1 cellular context compared by ENCODE assay signal in the genomic region with DNA sequence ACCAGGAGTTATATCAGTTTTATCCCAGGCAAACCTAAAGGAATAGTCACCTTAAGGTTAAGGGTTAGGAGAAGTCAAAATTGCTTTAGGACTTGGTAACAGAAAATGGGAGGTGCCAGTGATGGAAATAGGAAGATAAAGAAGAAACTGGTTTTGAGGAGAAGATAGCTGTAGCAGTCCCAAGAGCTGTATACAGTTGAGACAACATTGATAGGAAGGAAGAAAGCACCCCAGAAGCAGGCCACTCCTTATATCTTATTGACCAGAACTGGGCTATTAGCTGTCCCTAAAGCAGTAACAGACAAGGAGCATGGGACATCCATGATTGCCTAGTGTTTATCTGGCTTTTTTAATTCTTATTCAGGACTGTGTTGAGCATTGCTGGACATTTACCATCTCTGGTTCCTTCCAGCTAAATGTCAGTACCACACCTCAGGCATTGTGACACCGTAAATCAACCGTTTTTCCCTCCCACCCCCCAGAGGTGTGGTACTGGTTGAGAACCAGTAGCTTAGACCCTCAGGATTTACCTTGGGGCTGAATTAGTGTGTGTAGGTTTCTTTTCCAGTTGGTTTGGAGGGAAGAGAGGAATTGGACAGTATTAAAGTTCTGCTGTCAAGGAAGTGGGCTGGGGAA.
TF ChIP-seq lines count a peak whose summit lies in the region.

No MANE protein-coding gene starts in this region.

TF ChIP-seq in K562, 482 proteins besides CTCF, POLR2A, EP300 and RAD21 (continues in another document):
- no peak for TF ChIP-seq ZNF263 (CRISPR knock-in tag; IDR thresholded peaks at IDR 0.05; ENCODE audit: borderline replicate concordance)
- TF ChIP-seq JUND (IDR thresholded peaks at IDR 0.05; ENCODE audit: borderline replicate concordance, low read depth, low read length) = no peak
- 0 out of 3 replicates have a peak, but pooled peaks have one; percentile 11 for TF ChIP-seq JUND (tag; IDR thresholded peaks at IDR 0.05; ENCODE audit: borderline replicate concordance, low read depth, low read length)
- no peak for TF ChIP-seq ZNF699 (CRISPR knock-in tag; IDR thresholded peaks at IDR 0.05; ENCODE audit: insufficient replicate concordance)
- no peak for TF ChIP-seq ZNF282 (CRISPR knock-in tag; IDR thresholded peaks at IDR 0.05)
- peak; percentile 43 for TF ChIP-seq NUFIP1 (IDR thresholded peaks at IDR 0.05; ENCODE audit: partially characterized antibody)
- TF ChIP-seq MTA3 (IDR thresholded peaks at IDR 0.05; ENCODE audit: borderline replicate concordance) = peak; percentile 26; the same call in 1 of the 2 replicates
- TF ChIP-seq MEIS2 (IDR thresholded peaks at IDR 0.05; ENCODE audit: partially characterized antibody) = peak; percentile 72
- TF ChIP-seq HDAC3 (IDR thresholded peaks at IDR 0.05; ENCODE audit: borderline replicate concordance, partially characterized antibody) = peak; percentile 44
- peak; percentile 59; the same call in 1 of the 2 replicates for TF ChIP-seq POLR2AphosphoS5 (IDR thresholded peaks at IDR 0.05; ENCODE audit: control insufficient read depth, insufficient read depth, low read depth, low read length)
- TF ChIP-seq DPF2 (IDR thresholded peaks at IDR 0.05) = peak; percentile 37; the same call in 1 of the 2 replicates
- TF ChIP-seq EHMT2 (IDR thresholded peaks at IDR 0.05) = peak; percentile 2; the same call in 1 of the 2 replicates
- TF ChIP-seq SMARCC2 (IDR thresholded peaks at IDR 0.05; ENCODE audit: low read depth) = peak; percentile 39; the same call in 1 of the 2 replicates
- TF ChIP-seq, protein P1, sequence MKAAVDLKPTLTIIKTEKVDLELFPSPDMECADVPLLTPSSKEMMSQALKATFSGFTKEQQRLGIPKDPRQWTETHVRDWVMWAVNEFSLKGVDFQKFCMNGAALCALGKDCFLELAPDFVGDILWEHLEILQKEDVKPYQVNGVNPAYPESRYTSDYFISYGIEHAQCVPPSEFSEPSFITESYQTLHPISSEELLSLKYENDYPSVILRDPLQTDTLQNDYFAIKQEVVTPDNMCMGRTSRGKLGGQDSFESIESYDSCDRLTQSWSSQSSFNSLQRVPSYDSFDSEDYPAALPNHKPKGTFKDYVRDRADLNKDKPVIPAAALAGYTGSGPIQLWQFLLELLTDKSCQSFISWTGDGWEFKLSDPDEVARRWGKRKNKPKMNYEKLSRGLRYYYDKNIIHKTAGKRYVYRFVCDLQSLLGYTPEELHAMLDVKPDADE (conservative IDR thresholded peaks at IDR 0.05; ENCODE audit: control insufficient read depth, low read depth, low read length) = no peak
- TF ChIP-seq RCOR1 (IDR thresholded peaks at IDR 0.05; ENCODE audit: borderline replicate concordance in 1 of 2, low read depth in 2 of 2, low read length in 2 of 2) = peak in 1 of 2 experiments; percentile 54; a peak in 1 of 4 replicates
- TF ChIP-seq, protein P2, sequence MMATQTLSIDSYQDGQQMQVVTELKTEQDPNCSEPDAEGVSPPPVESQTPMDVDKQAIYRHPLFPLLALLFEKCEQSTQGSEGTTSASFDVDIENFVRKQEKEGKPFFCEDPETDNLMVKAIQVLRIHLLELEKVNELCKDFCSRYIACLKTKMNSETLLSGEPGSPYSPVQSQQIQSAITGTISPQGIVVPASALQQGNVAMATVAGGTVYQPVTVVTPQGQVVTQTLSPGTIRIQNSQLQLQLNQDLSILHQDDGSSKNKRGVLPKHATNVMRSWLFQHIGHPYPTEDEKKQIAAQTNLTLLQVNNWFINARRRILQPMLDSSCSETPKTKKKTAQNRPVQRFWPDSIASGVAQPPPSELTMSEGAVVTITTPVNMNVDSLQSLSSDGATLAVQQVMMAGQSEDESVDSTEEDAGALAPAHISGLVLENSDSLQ (IDR thresholded peaks at IDR 0.05) = peak; percentile 82
- TF ChIP-seq NCOA6 (IDR thresholded peaks at IDR 0.05) = peak; percentile 32; the same call in 1 of the 2 replicates
- peak; percentile 54 for TF ChIP-seq TAL1 (IDR thresholded peaks at IDR 0.05)
- peak; percentile 14; the same call in 1 of the 2 replicates for TF ChIP-seq CC2D1A (IDR thresholded peaks at IDR 0.05)
- 0 out of 2 replicates have a peak, but pooled peaks have one; percentile 19 for TF ChIP-seq MTA2 (IDR thresholded peaks at IDR 0.05; ENCODE audit: low read depth)
- TF ChIP-seq ILF3 (IDR thresholded peaks at IDR 0.05; ENCODE audit: borderline replicate concordance) = 0 out of 2 replicates have a peak, but pooled peaks have one; percentile 15
- TF ChIP-seq L3MBTL2 (IDR thresholded peaks at IDR 0.05) = peak; percentile 30; the same call in 1 of the 2 replicates
- TF ChIP-seq ZNF79 (CRISPR knock-in tag; IDR thresholded peaks at IDR 0.05; ENCODE audit: low read depth) = no peak
- TF ChIP-seq NCOR1 (IDR thresholded peaks at IDR 0.05) = peak; percentile 65
- peak; percentile 60 to 61; a peak in 2 of 4 replicates for TF ChIP-seq FOXK2 (conservative IDR thresholded peaks at IDR 0.05 in 1 of 2, IDR thresholded peaks at IDR 0.05 in 1 of 2; ENCODE audit: low read depth in 2 of 2)
- no peak for TF ChIP-seq PHF21A (IDR thresholded peaks at IDR 0.05; ENCODE audit: borderline replicate concordance, low read depth)
- TF ChIP-seq EP400 (IDR thresholded peaks at IDR 0.05) = peak; percentile 17
- peak; percentile 81 for TF ChIP-seq CBFA2T3 (IDR thresholded peaks at IDR 0.05)
- peak; percentile 64 for TF ChIP-seq CBFA2T2 (conservative IDR thresholded peaks at IDR 0.05)
- TF ChIP-seq LCOR (CRISPR knock-in tag; IDR thresholded peaks at IDR 0.05) = no peak
- TF ChIP-seq DACH1 (IDR thresholded peaks at IDR 0.05; ENCODE audit: partially characterized antibody) = peak; percentile 39
- 0 out of 2 replicates have a peak, but pooled peaks have one; percentile 31 for TF ChIP-seq TEAD4 (IDR thresholded peaks at IDR 0.05; ENCODE audit: low read length)
- no peak for TF ChIP-seq TEAD4 (CRISPR knock-in tag; IDR thresholded peaks at IDR 0.05; ENCODE audit: borderline replicate concordance)
- 0 out of 4 replicates have a peak, but pooled peaks of 1 of the 2 experiments have one; percentile 12 for TF ChIP-seq TRIM24 (IDR thresholded peaks at IDR 0.05)
- TF ChIP-seq, protein P3, sequence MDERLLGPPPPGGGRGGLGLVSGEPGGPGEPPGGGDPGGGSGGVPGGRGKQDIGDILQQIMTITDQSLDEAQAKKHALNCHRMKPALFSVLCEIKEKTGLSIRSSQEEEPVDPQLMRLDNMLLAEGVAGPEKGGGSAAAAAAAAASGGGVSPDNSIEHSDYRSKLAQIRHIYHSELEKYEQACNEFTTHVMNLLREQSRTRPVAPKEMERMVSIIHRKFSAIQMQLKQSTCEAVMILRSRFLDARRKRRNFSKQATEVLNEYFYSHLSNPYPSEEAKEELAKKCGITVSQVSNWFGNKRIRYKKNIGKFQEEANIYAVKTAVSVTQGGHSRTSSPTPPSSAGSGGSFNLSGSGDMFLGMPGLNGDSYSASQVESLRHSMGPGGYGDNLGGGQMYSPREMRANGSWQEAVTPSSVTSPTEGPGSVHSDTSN (CRISPR knock-in tag; IDR thresholded peaks at IDR 0.05; ENCODE audit: low read depth) = no peak
- TF ChIP-seq, protein P3 (tag; conservative IDR thresholded peaks at IDR 0.05; ENCODE audit: low read depth) = peak; percentile 26; the same call in 1 of the 2 replicates
- peak; percentile 15; the same call in 1 of the 2 replicates for TF ChIP-seq NFIC (IDR thresholded peaks at IDR 0.05)
- TF ChIP-seq, protein P4, sequence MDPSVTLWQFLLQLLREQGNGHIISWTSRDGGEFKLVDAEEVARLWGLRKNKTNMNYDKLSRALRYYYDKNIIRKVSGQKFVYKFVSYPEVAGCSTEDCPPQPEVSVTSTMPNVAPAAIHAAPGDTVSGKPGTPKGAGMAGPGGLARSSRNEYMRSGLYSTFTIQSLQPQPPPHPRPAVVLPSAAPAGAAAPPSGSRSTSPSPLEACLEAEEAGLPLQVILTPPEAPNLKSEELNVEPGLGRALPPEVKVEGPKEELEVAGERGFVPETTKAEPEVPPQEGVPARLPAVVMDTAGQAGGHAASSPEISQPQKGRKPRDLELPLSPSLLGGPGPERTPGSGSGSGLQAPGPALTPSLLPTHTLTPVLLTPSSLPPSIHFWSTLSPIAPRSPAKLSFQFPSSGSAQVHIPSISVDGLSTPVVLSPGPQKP (CRISPR knock-in tag; IDR thresholded peaks at IDR 0.05) = no peak
- TF ChIP-seq, protein P5, sequence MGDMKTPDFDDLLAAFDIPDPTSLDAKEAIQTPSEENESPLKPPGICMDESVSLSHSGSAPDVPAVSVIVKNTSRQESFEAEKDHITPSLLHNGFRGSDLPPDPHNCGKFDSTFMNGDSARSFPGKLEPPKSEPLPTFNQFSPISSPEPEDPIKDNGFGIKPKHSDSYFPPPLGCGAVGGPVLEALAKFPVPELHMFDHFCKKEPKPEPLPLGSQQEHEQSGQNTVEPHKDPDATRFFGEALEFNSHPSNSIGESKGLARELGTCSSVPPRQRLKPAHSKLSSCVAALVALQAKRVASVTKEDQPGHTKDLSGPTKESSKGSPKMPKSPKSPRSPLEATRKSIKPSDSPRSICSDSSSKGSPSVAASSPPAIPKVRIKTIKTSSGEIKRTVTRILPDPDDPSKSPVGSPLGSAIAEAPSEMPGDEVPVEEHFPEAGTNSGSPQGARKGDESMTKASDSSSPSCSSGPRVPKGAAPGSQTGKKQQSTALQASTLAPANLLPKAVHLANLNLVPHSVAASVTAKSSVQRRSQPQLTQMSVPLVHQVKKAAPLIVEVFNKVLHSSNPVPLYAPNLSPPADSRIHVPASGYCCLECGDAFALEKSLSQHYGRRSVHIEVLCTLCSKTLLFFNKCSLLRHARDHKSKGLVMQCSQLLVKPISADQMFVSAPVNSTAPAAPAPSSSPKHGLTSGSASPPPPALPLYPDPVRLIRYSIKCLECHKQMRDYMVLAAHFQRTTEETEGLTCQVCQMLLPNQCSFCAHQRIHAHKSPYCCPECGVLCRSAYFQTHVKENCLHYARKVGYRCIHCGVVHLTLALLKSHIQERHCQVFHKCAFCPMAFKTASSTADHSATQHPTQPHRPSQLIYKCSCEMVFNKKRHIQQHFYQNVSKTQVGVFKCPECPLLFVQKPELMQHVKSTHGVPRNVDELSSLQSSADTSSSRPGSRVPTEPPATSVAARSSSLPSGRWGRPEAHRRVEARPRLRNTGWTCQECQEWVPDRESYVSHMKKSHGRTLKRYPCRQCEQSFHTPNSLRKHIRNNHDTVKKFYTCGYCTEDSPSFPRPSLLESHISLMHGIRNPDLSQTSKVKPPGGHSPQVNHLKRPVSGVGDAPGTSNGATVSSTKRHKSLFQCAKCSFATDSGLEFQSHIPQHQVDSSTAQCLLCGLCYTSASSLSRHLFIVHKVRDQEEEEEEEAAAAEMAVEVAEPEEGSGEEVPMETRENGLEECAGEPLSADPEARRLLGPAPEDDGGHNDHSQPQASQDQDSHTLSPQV (IDR thresholded peaks at IDR 0.05) = 0 out of 2 replicates have a peak, but pooled peaks have one; percentile 49
- TF ChIP-seq TBL1XR1 (IDR thresholded peaks at IDR 0.05; ENCODE audit: low read length in 2 of 2) = peak in 1 of 2 experiments; percentile 50; a peak in 1 of 4 replicates
- TF ChIP-seq MAZ (CRISPR knock-in tag; conservative IDR thresholded peaks at IDR 0.05 in 1 of 2, IDR thresholded peaks at IDR 0.05 in 1 of 2) = 0 out of 4 replicates have a peak, but pooled peaks of 1 of the 2 experiments have one; percentile 9
- TF ChIP-seq ZKSCAN8 (CRISPR knock-in tag; IDR thresholded peaks at IDR 0.05) = peak; percentile 90
- TF ChIP-seq FOXM1 (IDR thresholded peaks at IDR 0.05; ENCODE audit: low read depth) = 0 out of 2 replicates have a peak, but pooled peaks have one; percentile 47
- TF ChIP-seq FOXM1 (CRISPR knock-in tag; IDR thresholded peaks at IDR 0.05; ENCODE audit: low read depth) = no peak
- peak; percentile 17 to 31; a peak in 1 of 4 replicates for TF ChIP-seq HDAC1 (IDR thresholded peaks at IDR 0.05)
- peak; percentile 46; the same call in 1 of the 2 replicates for TF ChIP-seq MYBL2 (IDR thresholded peaks at IDR 0.05; ENCODE audit: low read depth)
- TF ChIP-seq MYBL2 (CRISPR knock-in tag; IDR thresholded peaks at IDR 0.05; ENCODE audit: borderline replicate concordance) = no peak
- TF ChIP-seq KAT7 (CRISPR knock-in tag; IDR thresholded peaks at IDR 0.05; ENCODE audit: borderline replicate concordance) = peak; percentile 84; the same call in 1 of the 2 replicates
- TF ChIP-seq NR2C2 (CRISPR knock-in tag; IDR thresholded peaks at IDR 0.05) = no peak
- TF ChIP-seq NR2C2 (tag; IDR thresholded peaks at IDR 0.05) = no peak
- TF ChIP-seq, protein P6, sequence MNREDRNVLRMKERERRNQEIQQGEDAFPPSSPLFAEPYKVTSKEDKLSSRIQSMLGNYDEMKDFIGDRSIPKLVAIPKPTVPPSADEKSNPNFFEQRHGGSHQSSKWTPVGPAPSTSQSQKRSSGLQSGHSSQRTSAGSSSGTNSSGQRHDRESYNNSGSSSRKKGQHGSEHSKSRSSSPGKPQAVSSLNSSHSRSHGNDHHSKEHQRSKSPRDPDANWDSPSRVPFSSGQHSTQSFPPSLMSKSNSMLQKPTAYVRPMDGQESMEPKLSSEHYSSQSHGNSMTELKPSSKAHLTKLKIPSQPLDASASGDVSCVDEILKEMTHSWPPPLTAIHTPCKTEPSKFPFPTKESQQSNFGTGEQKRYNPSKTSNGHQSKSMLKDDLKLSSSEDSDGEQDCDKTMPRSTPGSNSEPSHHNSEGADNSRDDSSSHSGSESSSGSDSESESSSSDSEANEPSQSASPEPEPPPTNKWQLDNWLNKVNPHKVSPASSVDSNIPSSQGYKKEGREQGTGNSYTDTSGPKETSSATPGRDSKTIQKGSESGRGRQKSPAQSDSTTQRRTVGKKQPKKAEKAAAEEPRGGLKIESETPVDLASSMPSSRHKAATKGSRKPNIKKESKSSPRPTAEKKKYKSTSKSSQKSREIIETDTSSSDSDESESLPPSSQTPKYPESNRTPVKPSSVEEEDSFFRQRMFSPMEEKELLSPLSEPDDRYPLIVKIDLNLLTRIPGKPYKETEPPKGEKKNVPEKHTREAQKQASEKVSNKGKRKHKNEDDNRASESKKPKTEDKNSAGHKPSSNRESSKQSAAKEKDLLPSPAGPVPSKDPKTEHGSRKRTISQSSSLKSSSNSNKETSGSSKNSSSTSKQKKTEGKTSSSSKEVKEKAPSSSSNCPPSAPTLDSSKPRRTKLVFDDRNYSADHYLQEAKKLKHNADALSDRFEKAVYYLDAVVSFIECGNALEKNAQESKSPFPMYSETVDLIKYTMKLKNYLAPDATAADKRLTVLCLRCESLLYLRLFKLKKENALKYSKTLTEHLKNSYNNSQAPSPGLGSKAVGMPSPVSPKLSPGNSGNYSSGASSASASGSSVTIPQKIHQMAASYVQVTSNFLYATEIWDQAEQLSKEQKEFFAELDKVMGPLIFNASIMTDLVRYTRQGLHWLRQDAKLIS (CRISPR knock-in tag; IDR thresholded peaks at IDR 0.05) = 0 out of 2 replicates have a peak, but pooled peaks have one; percentile 38
- TF ChIP-seq SMARCE1 (IDR thresholded peaks at IDR 0.05) = 0 out of 2 replicates have a peak, but pooled peaks have one; percentile 22
- peak; percentile 69 for TF ChIP-seq TCF3 (CRISPR knock-in tag; IDR thresholded peaks at IDR 0.05)
- TF ChIP-seq FOXA3 (CRISPR knock-in tag; conservative IDR thresholded peaks at IDR 0.05 in 1 of 2, IDR thresholded peaks at IDR 0.05 in 1 of 2) = peak in 1 of 2 experiments; percentile 43; a peak in 1 of 4 replicates
